8 cellular contexts compared by ENCODE assay signal in the genomic region with DNA sequence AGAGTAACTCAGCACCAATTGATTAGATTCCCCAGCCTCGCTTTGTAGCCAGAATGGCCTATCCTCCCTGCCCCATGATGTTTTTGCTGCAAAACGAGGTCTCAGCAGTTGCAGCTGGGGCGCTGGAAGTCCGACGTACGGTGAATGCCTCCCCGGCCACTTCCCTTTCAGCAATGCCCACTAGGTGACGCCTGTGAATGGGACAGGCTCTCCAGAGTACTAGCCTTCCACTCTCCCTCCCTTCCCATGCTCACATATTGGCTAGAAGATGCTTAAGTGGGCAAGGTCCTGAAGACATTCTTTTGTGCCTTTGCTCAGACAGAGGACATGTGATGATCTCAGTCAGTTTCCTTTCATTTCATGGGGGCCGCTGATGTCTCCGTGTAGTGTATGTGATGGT. TPM values are rescaled to one million over a fixed set of nuclear protein-coding genes. Genes with fewer than 3 reads are reported as not detected.
A peak's percentile ranks its signal among the peaks of the same experiment; 100 is the strongest.
DNase-seq lines count a peak whose midpoint lies in the region; ATAC-seq and TF ChIP-seq lines count a peak whose summit lies in the region.

No MANE protein-coding gene starts in this region.

- no peaks in the 10 kb centered on the region for H3F3A ChIP-seq in smooth muscle cell (ENCODE audit: low read depth)

- TF ChIP-seq CTCF in tibial artery (IDR thresholded peaks at IDR 0.05) = peak; percentile 17 to 18
- TF ChIP-seq CTCF in smooth muscle cell (IDR thresholded peaks at IDR 0.05; ENCODE audit: borderline replicate concordance, insufficient read depth, poor library complexity, severe bottlenecking) = no peak

- intact Hi-C loops in tibial artery (cut with DNase I; ENCODE audit: low total_unique reads) = no loop called here

- no peak overlapping the region for H3K4me2 ChIP-seq in smooth muscle cell

- ATAC-seq in HG02642 (IDR thresholded peaks at IDR 0.05; ENCODE audit: poor library complexity, unreplicated experiment) = no peak

- no peak overlapping the region for H3K27ac ChIP-seq in tibial artery
- no peak overlapping the region for H3K27ac ChIP-seq in smooth muscle cell (ENCODE audit: low read depth)

- H3K36me3 ChIP-seq in tibial artery (no peaks in the 10 kb centered on the region), smooth muscle cell (ENCODE audit: low read depth) (no peaks in the 10 kb centered on the region)

- H3K9ac ChIP-seq in smooth muscle cell (ENCODE audit: low read depth) = no peak overlapping the region

- DNase-seq in activated CD4-positive, alpha-beta T cell treated with anti-CD3 and anti-CD28 coated beads, Interleukin-2, amount 50 U/mL, for 48 hours = peak; percentile 1 to 3
- no peak for DNase-seq in activated CD4-positive, alpha-beta T cell treated with anti-CD3 and anti-CD28 coated beads for 1 hour
- peak; percentile 55 for DNase-seq in SK-MEL-5 (ENCODE audit: low read depth, low spot score)
- DNase-seq in iPS DF 19.7 (ENCODE audit: low read depth, low spot score) = peak; percentile 30
- peak in 1 of 2 donors; percentile 21 for DNase-seq in tibial artery
- no peak for DNase-seq in SK-N-DZ (ENCODE audit: low spot score)
- DNase-seq in smooth muscle cell (lab: John Stamatoyannopoulos, UW; ENCODE audit: unreplicated experiment) = no peak

- peaks cover 0 to 4% (median 3%) of the 10 kb centered on the region in 3 donors for H3K9me3 ChIP-seq in tibial artery
- H3K9me3 ChIP-seq in smooth muscle cell (replicated peaks; ENCODE audit: low read depth) = peaks cover 6% of the 10 kb centered on the region

- H3K79me2 ChIP-seq in smooth muscle cell (ENCODE audit: low read depth) = no peaks in the 10 kb centered on the region

- H3K4me3 ChIP-seq in tibial artery (no peak overlapping the region), smooth muscle cell (no peak overlapping the region)

- no peaks in the 10 kb centered on the region for H4K20me1 ChIP-seq in smooth muscle cell (ENCODE audit: low read depth)

- H2AFZ ChIP-seq in smooth muscle cell (ENCODE audit: low read depth) = no peak overlapping the region

- H3K4me1 ChIP-seq in tibial artery (no peaks in the 10 kb centered on the region), smooth muscle cell (ENCODE audit: low read depth) (no peaks in the 10 kb centered on the region)

- H3K27me3 ChIP-seq in tibial artery (peaks cover 0 to 3% of the 10 kb centered on the region in 2 donors), smooth muscle cell (ENCODE audit: low read depth) (no peaks in the 10 kb centered on the region)

- 62% methylated on average over 10 of the region's 10 CpGs for WGBS in smooth muscle cell (ENCODE audit: low lambda C conversion rate)

- in situ Hi-C loops in SK-MEL-5 (cut with HindIII; ENCODE audit: low pct_unique_long_range_greater_than_20kb, low sequenced_read_pairs) = no loop called here

RNA-seq across cellular contexts. Expression of gene DMRT2, which starts 50.8 kb away (rescaled TPM):
- 3.4 and 4.0 TPM in 2 replicates for total RNA-seq in SK-MEL-5 (2014; rRNA removed; shearing (Covaris generic))
- 10.8 and 12.8 TPM in 2 replicates for polyA plus RNA-seq in SK-MEL-5 (2015; cell fraction: cytosol; rRNA removed)
- polyA plus RNA-seq in SK-MEL-5 (2015; cell fraction: nucleus; rRNA removed) = 16.3 and 22.8 TPM in 2 replicates
- not detected in 2 replicates for polyA plus RNA-seq in SK-N-DZ (2014; cell fraction: cytosol; rRNA removed)
- not detected in 2 replicates for polyA plus RNA-seq in SK-N-DZ (2014; cell fraction: nucleus; rRNA removed)
- not detected in 2 replicates for total RNA-seq in smooth muscle cell
- not detected in 2 replicates for polyA plus RNA-seq in smooth muscle cell

Comparison
In these comparisons a context has a peak if more than half of its experiments do, and no peak if none do; other contexts are left out.
1. DNase-seq: peak in activated CD4-positive, alpha-beta T cell treated with anti-CD3 and anti-CD28 coated beads, Interleukin-2, amount 50 U/mL, for 48 hours (2 of 2), SK-MEL-5 (single experiment) and iPS DF 19.7 (single experiment); none in activated CD4-positive, alpha-beta T cell treated with anti-CD3 and anti-CD28 coated beads for 1 hour (single experiment), SK-N-DZ (single experiment) and smooth muscle cell (single experiment).